Comparison of ENCODE assay signal across 20 cellular contexts in the genomic region with DNA sequence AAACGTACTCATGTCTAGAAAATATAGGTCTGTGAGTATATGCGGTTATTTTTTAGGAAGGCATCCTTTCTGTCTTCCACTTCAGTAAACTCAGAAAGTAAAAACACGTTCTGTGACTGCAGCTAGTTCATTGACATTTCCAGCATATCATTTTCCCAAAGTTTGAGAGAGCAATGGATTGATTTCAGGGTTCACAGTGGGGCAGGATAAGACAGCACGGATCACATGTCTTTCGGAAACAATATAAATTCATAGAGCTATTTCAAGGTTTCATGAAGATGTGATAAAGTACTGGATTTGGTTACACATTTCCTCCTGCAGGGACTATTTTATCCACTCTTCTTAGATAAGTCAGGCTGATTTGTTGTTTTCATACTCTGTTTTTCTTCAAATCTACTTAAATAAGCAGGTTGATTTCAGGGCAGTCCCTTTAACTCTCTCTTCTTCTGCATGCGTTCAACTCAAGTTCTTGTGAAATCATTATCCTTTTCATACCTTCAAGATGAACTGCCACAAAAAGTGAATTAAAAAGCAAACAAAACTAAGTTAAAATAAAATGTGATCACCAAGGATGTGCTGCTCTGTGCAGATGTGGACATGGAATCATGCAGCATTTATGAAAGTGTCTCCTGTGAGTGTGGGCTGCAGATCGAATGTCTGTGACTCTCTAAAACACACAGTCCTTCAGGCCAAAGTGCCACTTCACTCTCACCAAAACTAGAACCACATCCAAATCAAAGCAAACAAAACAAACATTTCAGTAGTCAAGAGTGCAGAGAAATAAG.
DNase-seq lines count a peak whose midpoint lies in the region; ATAC-seq lines count a peak whose summit lies in the region.
"Had no signal": no experiment of that assay in that cellular context is flagged by ENCODE, and none has a peak within 500 bp of the region (broad histone marks: within the 10 kb centered on the region; RNA-seq: fewer than 3 reads in every experiment).

No MANE protein-coding gene starts in this region.

- DNase-seq in NCI-H128 (lab: John Stamatoyannopoulos, UW; ENCODE audit: unreplicated experiment): peak; percentile 7
- peak; percentile 0 for DNase-seq in NCI-H510A (lab: John Stamatoyannopoulos, UW)
- peak; percentile 65 for DNase-seq in left kidney (ENCODE audit: low read depth, low spot score)
- DNase-seq in superior temporal gyrus (ENCODE audit: extremely low spot score): peak; percentile 70
- no peak for DNase-seq in activated gamma-delta T cell (lab: John Stamatoyannopoulos, UW)
- DNase-seq: activated CD4-positive, alpha-beta T cell treated with anti-CD3 and anti-CD28 coated beads, Interleukin-2, amount 50 U/mL, for 1 hour; activated CD8-positive, alpha-beta memory T cell treated with anti-CD3 and anti-CD28 coated beads, Interleukin-2, amount 50 U/mL, for 4 hours; activated naive CD8-positive, alpha-beta T cell treated with anti-CD3 and anti-CD28 coated beads, Interleukin-2, amount 10 ng/mL, durations not matched to agents 7 days and 5 days; CD4-positive, alpha-beta memory T cell; DMS153; GDM1; left ventricle myocardium inferior; NCI-H1694 treated with DMSO at 0.1 percent for 48 hours; NCI-H524 treated with DMSO at 0.1 percent for 48 hours; RPMI8226; WERI-Rb-1 had no signal

- ATAC-seq in GM21390 (IDR thresholded peaks at IDR 0.05; ENCODE audit: unreplicated experiment): no peak
- ATAC-seq in HG02588 (IDR thresholded peaks at IDR 0.05; ENCODE audit: unreplicated experiment): no peak
- ATAC-seq: HCT116, SK-N-SH treated with all-trans-retinoic acid at 6 μM for 48 hours had no signal
